26 cellular contexts compared by ENCODE assay signal in the genomic region with DNA sequence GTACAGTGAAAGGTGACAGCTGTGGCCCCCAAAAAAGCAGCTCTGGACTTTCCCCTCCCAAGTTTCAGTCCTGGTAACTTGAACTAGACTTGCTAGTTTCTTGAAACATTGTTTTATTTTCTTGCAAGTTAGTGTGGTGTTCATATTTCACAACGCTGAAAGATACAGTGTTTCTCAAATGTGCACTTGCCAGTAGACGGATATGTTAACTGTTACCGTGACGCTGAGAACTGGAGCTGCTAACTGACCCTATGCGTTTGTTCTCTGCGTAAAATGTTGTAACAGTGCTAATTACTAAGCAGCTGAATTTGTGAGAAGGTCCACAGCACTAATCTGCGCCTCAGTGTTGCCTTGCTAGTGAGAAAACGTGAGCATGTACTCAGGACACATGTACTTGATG.
DNase-seq lines count a peak whose midpoint lies in the region; ATAC-seq, FAIRE-seq and TF ChIP-seq lines count a peak whose summit lies in the region.
"Had no signal": no experiment of that assay in that cellular context is flagged by ENCODE, and none has a peak within 500 bp of the region (broad histone marks: within the 10 kb centered on the region; RNA-seq: fewer than 3 reads in every experiment).

No MANE protein-coding gene starts in this region.

- peak overlapping the region; percentile 82 for H3K56ac ChIP-seq in H9 (ENCODE audit: insufficient read length, low read depth, low read length)

- peak overlapping the region; percentile 93; the same call in 1 of the 2 replicates for H2BK15ac ChIP-seq in H9 (ENCODE audit: low read depth, low read length)

- no peak for TF ChIP-seq CTCF in H9 (conservative IDR thresholded peaks at IDR 0.05)

- H3K9me3 ChIP-seq in H9 (ENCODE audit: control insufficient read depth, low read depth, low read length), result no peaks in the 10 kb centered on the region
- no peaks in the 10 kb centered on the region for H3K9me3 ChIP-seq in iPS-20b (ENCODE audit: insufficient read depth, low read depth, low read length)
- H3K9me3 ChIP-seq: BLaER1, body of pancreas, lower lobe of right lung, right lobe of liver, SJSA1, thoracic aorta had no signal

- H3T11ph ChIP-seq in H9 (ENCODE audit: low read length), result no peak overlapping the region

- no peak overlapping the region for H3K4ac ChIP-seq in H9 (ENCODE audit: low read depth, low read length)

- H3K14ac ChIP-seq in H9 (ENCODE audit: insufficient read depth, low read length), result no peak overlapping the region

- no peak overlapping the region for H4K91ac ChIP-seq in H9 (ENCODE audit: insufficient read length, low read depth, low read length)

- no peak for FAIRE-seq in frontal cortex (lab: Jason Lieb, UNC)
- FAIRE-seq: keratinocyte, RCC 7860 had no signal

- DNase-seq in H9 (no peak), NCI-H1930 (lab: John Stamatoyannopoulos, UW) (peak; percentile 71 to 73), SHP77 (lab: John Stamatoyannopoulos, UW) (peak; percentile 52 to 64), SW480 (ENCODE audit: low spot score) (no peak), activated T-cell treated with anti-CD3 and anti-CD28 coated beads for 4 hours (no peak), frontal cortex (ENCODE audit: low spot score in 2 of 2) (no peak)
- DNase-seq: activated gamma-delta T cell; activated T-cell treated with anti-CD3 and anti-CD28 coated beads, Interleukin-2, amount 50 U/mL, for 1 hour; body of pancreas; Calu3; effector CD8-positive, alpha-beta T cell; lower lobe of right lung; NCI-H1105 treated with DMSO at 0.1 percent for 48 hours; NCI-H226; right lobe of liver; stimulated activated naive CD4-positive, alpha-beta T cell treated with Interleukin-2 at 50 U/mL for 16 hours; T-helper 17 cell had no signal

- WGBS in H9 (ENCODE audit: extremely low coverage, insufficient read length, low lambda C conversion rate), result no CpG with 5 or more reads among the region's 8 CpGs

- H3K36me3 ChIP-seq in iPS-20b (ENCODE audit: insufficient read depth, low read depth, low read length), result no peaks in the 10 kb centered on the region
- H3K36me3 ChIP-seq: BLaER1, lower lobe of right lung, SJSA1, thoracic aorta had no signal

- 0 out of 7 replicates have a peak, but pooled peaks cover 0 to 2% (median 0%) of the 10 kb centered on the region in 3 experiments for H3K36me3 Mint-ChIP-seq in H9 (ENCODE audit: insufficient read depth in 1 of 3, low read depth in 3 of 3)

- H2AFZ ChIP-seq in H9 (ENCODE audit: low read length), result no peak overlapping the region

- no peak overlapping the region for H3K4me3 Mint-ChIP-seq in H9
- H3K4me3 Mint-ChIP-seq: IgD-negative memory B cell, T-helper 17 cell had no signal

- no peaks in the 10 kb centered on the region for H3K23me2 ChIP-seq in H9 (ENCODE audit: insufficient read length, low read depth, low read length, poor library complexity, severe bottlenecking)

- H3K27me3 ChIP-seq in H9 (ENCODE audit: insufficient read depth, low read length) (no peaks in the 10 kb centered on the region), iPS-20b (ENCODE audit: insufficient read depth, low read length) (no peaks in the 10 kb centered on the region)
- H3K27me3 ChIP-seq: BLaER1, body of pancreas, right lobe of liver, SJSA1 had no signal

- peaks cover 70% of the 10 kb centered on the region in 2 experiments for H3K4me1 Mint-ChIP-seq in H9

- no peak for ATAC-seq in GM19328 (IDR thresholded peaks at IDR 0.05; ENCODE audit: unreplicated experiment)
- ATAC-seq: body of pancreas, HCT116, lower lobe of right lung, right lobe of liver, T-helper 17 cell had no signal

- no peaks in the 10 kb centered on the region for H3K79me1 ChIP-seq in H9 (ENCODE audit: insufficient read depth, low read depth, low read length, poor library complexity, severe bottlenecking)

- H2AK5ac ChIP-seq in H9 (ENCODE audit: insufficient read length, low read length), result peak overlapping the region; percentile 98

- H3K27ac ChIP-seq in H9 (ENCODE audit: insufficient read length, low read depth, low read length) (peak overlapping the region; percentile 76), iPS-20b (ENCODE audit: low read length) (peak overlapping the region; percentile 2)
- H3K27ac ChIP-seq: BLaER1, body of pancreas, lower lobe of right lung, right lobe of liver, SJSA1, thoracic aorta had no signal

- H3K4me3 ChIP-seq in iPS-20b (ENCODE audit: low read length), result no peak overlapping the region
- H3K4me3 ChIP-seq: BLaER1, body of pancreas, lower lobe of right lung, right lobe of liver, SJSA1, thoracic aorta had no signal

- no peaks in the 10 kb centered on the region for H3K27me3 Mint-ChIP-seq in H9 (ENCODE audit: low read depth)
- H3K27me3 Mint-ChIP-seq: T-helper 17 cell had no signal

- H3K23ac ChIP-seq in H9 (ENCODE audit: insufficient read length, low read depth, low read length), result no peak overlapping the region

- peak overlapping the region; percentile 72 to 98 (median 92) for H3K27ac Mint-ChIP-seq in H9
- H3K27ac Mint-ChIP-seq: IgD-negative memory B cell, T-helper 17 cell had no signal

- H3K4me2 ChIP-seq in H9 (ENCODE audit: insufficient read depth, insufficient read length, low read length), result no peak overlapping the region
- H3K4me2 ChIP-seq: BLaER1 had no signal

- H2BK120ac ChIP-seq in H9 (ENCODE audit: low read depth, low read length, poor library complexity, severe bottlenecking), result no peak overlapping the region

- H2BK5ac ChIP-seq in H9 (ENCODE audit: insufficient read length, low read length), result peak overlapping the region; percentile 94

- H4K20me1 ChIP-seq in H9 (ENCODE audit: control insufficient read depth, insufficient read depth, insufficient read length), result no peaks in the 10 kb centered on the region
- H4K20me1 ChIP-seq: BLaER1 had no signal

- peak overlapping the region; percentile 62 for H3K18ac ChIP-seq in H9 (ENCODE audit: insufficient read length, low read depth, low read length)

- H4K8ac ChIP-seq in H9 (replicated peaks; ENCODE audit: insufficient read length, low read depth, low read length), result peak overlapping the region; percentile 96

- H4K5ac ChIP-seq in H9 (ENCODE audit: insufficient read length, low read depth, low read length), result no peak overlapping the region

- no peaks in the 10 kb centered on the region for H3K9me3 Mint-ChIP-seq in H9
- H3K9me3 Mint-ChIP-seq: IgD-negative memory B cell had no signal

- H3K79me2 ChIP-seq in H9 (ENCODE audit: insufficient read depth, low read length), result no peaks in the 10 kb centered on the region

- H3K4me1 ChIP-seq in H9 (ENCODE audit: insufficient read depth, low read length) (peaks cover 23% of the 10 kb centered on the region), iPS-20b (ENCODE audit: insufficient read depth, low read length) (peaks cover 46% of the 10 kb centered on the region)
- H3K4me1 ChIP-seq: body of pancreas, right lobe of liver had no signal

- H2BK20ac ChIP-seq in H9 (ENCODE audit: low read depth, low read length, poor library complexity, severe bottlenecking), result no peak overlapping the region

- peak overlapping the region; percentile 87 for H2BK12ac ChIP-seq in H9 (ENCODE audit: insufficient read length, low read depth, low read length)

- peak overlapping the region; percentile 49 for H3K9ac ChIP-seq in H9 (ENCODE audit: extremely low read depth, insufficient read length, low read length)
- peak overlapping the region; percentile 33; the same call in 1 of the 2 replicates for H3K9ac ChIP-seq in iPS-20b (ENCODE audit: low read depth, low read length)
- H3K9ac ChIP-seq: BLaER1 had no signal

Comparison
In these comparisons a context has a peak if more than half of its experiments do, and no peak if none do; other contexts are left out.
1. DNase-seq: peak in NCI-H1930 (2 of 2) and SHP77 (2 of 2); none in H9 (single experiment), SW480 (single experiment), activated T-cell treated with anti-CD3 and anti-CD28 coated beads for 4 hours (single experiment) and frontal cortex (0 of 2).